In the genomic region with DNA sequence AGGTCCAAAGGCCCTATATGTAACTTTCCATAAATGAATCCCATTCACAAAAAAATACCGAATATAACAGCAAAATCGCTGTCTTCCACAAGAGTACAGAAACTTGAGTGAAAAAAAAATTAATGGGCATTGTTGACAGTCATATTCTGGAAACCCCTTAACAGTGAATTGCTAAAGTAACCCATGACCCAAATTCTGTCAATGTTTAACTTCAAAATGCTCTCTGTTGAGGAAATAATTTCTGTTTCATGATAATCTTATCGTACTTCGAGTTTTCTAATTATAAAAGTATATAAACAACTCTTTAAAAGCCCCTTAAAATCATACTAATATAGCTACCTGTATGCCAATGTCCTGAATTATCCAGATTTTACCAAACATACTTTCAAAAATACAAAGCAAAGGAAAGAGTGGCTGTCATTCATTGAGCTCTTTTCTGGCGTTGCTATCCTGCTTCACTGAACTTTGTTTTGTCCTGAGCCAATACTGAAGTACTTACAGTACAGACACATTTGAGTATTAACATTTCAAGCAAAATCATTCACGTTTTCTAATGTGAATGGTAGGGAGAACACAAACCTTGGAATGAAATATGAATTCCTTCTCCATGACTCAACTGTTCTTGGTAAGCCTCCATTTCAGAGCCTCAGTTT, we compare ENCODE assay signal across 25 cellular contexts. TPM values are rescaled to one million over a fixed set of nuclear protein-coding genes. Genes with fewer than 3 reads are reported as not detected.
"Had no signal": no experiment of that assay in that cellular context is flagged by ENCODE, and none has a peak within 500 bp of the region (broad histone marks: within the 10 kb centered on the region; RNA-seq: fewer than 3 reads in every experiment).

No MANE protein-coding gene starts in this region.

- DNase-seq: activated CD4-positive, alpha-beta T cell treated with anti-CD3 and anti-CD28 coated beads, Interleukin-2, amount 10 ng/mL, durations not matched to agents 24 days and 14 days; activated CD8-positive, alpha-beta T cell treated with anti-CD3 and anti-CD28 coated beads for 36 hours; activated naive CD4-positive, alpha-beta T cell treated with Interleukin-2 at 50 U/mL for 16 hours; activated naive CD8-positive, alpha-beta T cell treated with anti-CD3 and anti-CD28 coated beads, Interleukin-2, amount 10 ng/mL, durations not matched to agents 7 days and 5 days; activated T-cell treated with anti-CD3 and anti-CD28 coated beads, Interleukin-2, amount 50 U/mL, for 1 hour; brain microvascular endothelial cell; central memory CD4-positive, alpha-beta T cell; colonic mucosa; endodermal cell; foreskin keratinocyte; hippocampal formation; lower lobe of right lung; naive thymus-derived CD8-positive, alpha-beta T cell; sigmoid colon; stimulated activated naive B cell treated with anti-CD40 and anti-IgM and Interleukin-4, amounts not matched to agents 10 μg/mL and 1 μg/mL and 100 μg/mL, for 72 hours; T-helper 1 cell; T1000 had no signal

- H3K4me3 ChIP-seq: colonic mucosa, lower lobe of right lung, sigmoid colon, thoracic aorta had no signal

- H3K27me3 ChIP-seq: brain microvascular endothelial cell, colonic mucosa, foreskin keratinocyte, neutrophil, sigmoid colon had no signal

- H3K9me3 ChIP-seq: colonic mucosa, lower lobe of right lung, neutrophil, sigmoid colon, thoracic aorta had no signal

- ATAC-seq: activated CD8-positive, alpha-beta T cell treated with anti-CD3 and anti-CD28 coated beads for 36 hours; activated T-helper 17 cell treated with anti-CD3 and anti-CD28 coated beads, Interleukin-2, amount 50 U/mL, for 72 hours; foreskin keratinocyte; naive thymus-derived CD8-positive, alpha-beta T cell; stimulated activated naive B cell treated with anti-CD40 and anti-IgM and Interleukin-4, amounts not matched to agents 10 μg/mL and 1 μg/mL and 100 μg/mL, for 72 hours had no signal

- FAIRE-seq: keratinocyte had no signal

- H3K27ac ChIP-seq: brain microvascular endothelial cell, colonic mucosa, epithelial cell of prostate, foreskin keratinocyte, lower lobe of right lung, neutrophil, parathyroid adenoma, sigmoid colon, thoracic aorta had no signal

- H3K4me1 ChIP-seq: colonic mucosa, foreskin keratinocyte, lower lobe of right lung, parathyroid adenoma, sigmoid colon had no signal

- H3K36me3 ChIP-seq: brain microvascular endothelial cell, colonic mucosa, lower lobe of right lung, neutrophil, sigmoid colon, thoracic aorta had no signal

RNA-seq across cellular contexts. Expression of gene XAGE3, which starts 2.4 kb away (rescaled TPM):
- total RNA-seq: activated CD4-positive, alpha-beta T cell treated with anti-CD3 and anti-CD28 coated beads, Interleukin-2, amount 10 ng/mL, durations not matched to agents 24 days and 14 days; activated CD8-positive, alpha-beta T cell treated with anti-CD3 and anti-CD28 coated beads for 36 hours; activated naive CD8-positive, alpha-beta T cell treated with anti-CD3 and anti-CD28 coated beads, Interleukin-2, amount 10 ng/mL, durations not matched to agents 7 days and 5 days; activated T-helper 17 cell treated with anti-CD3 and anti-CD28 coated beads, Interleukin-2, amount 50 U/mL, for 72 hours; colonic mucosa; endodermal cell; foreskin keratinocyte; lower lobe of right lung; mesenteric fat pad; naive thymus-derived CD8-positive, alpha-beta T cell; sigmoid colon; thoracic aorta; ureter had no signal

RNA-seq across cellular contexts. Expression of gene XAGE5, which starts 54.4 kb away (rescaled TPM):
- total RNA-seq: activated CD4-positive, alpha-beta T cell treated with anti-CD3 and anti-CD28 coated beads, Interleukin-2, amount 10 ng/mL, durations not matched to agents 24 days and 14 days; activated CD8-positive, alpha-beta T cell treated with anti-CD3 and anti-CD28 coated beads for 36 hours; activated naive CD8-positive, alpha-beta T cell treated with anti-CD3 and anti-CD28 coated beads, Interleukin-2, amount 10 ng/mL, durations not matched to agents 7 days and 5 days; activated T-helper 17 cell treated with anti-CD3 and anti-CD28 coated beads, Interleukin-2, amount 50 U/mL, for 72 hours; colonic mucosa; endodermal cell; foreskin keratinocyte; lower lobe of right lung; mesenteric fat pad; naive thymus-derived CD8-positive, alpha-beta T cell; sigmoid colon; thoracic aorta; ureter had no signal
